In genomic region chr11:13279487-13279834, GRCh38 we compare ENCODE assay signal across 8 cellular contexts. TPM values are rescaled to one million over a fixed set of nuclear protein-coding genes. Genes with fewer than 3 reads are reported as not detected.
A peak's percentile ranks its signal among the peaks of the same experiment; 100 is the strongest.
DNase-seq lines count a peak whose midpoint lies in the region; ATAC-seq and TF ChIP-seq lines count a peak whose summit lies in the region.

No MANE protein-coding gene starts in this region.

- no peak overlapping the region for H3K27ac ChIP-seq in esophagus muscularis mucosa (replicated peaks in 1 of 4)
- no peak overlapping the region for H3K27ac ChIP-seq in psoas muscle

- TF ChIP-seq CTCF in GM06990 (IDR thresholded peaks at IDR 0.05; ENCODE audit: insufficient read depth, low read length, poor library complexity, severe bottlenecking) (no peak), WTC11 (IDR thresholded peaks at IDR 0.05) (no peak), esophagus muscularis mucosa (IDR thresholded peaks at IDR 0.05) (no peak), psoas muscle (IDR thresholded peaks at IDR 0.05) (no peak)

- ATAC-seq in WTC11, result no peak
- no peak for ATAC-seq in psoas muscle
- ATAC-seq in GM21447 (IDR thresholded peaks at IDR 0.05; ENCODE audit: unreplicated experiment), result no peak

- H3K4me1 Mint-ChIP-seq in WTC11, result peaks cover 46% of the 10 kb centered on the region

- H3K4me1 ChIP-seq in esophagus muscularis mucosa, result peaks cover 17 to 65% (median 40%) of the 10 kb centered on the region in 4 donors
- H3K4me1 ChIP-seq in psoas muscle, result peaks cover 53% of the 10 kb centered on the region

- DNase-seq in GM06990 (ENCODE audit: extremely low read depth, insufficient read length) (no peak), WTC11 (ENCODE audit: low spot score) (no peak), esophagus muscularis mucosa (ENCODE audit: extremely low spot score) (no peak), psoas muscle (no peak), NCI-H526 (lab: John Stamatoyannopoulos, UW) (no peak), NCI-H2171 (lab: John Stamatoyannopoulos, UW) (no peak), HEK293T (ENCODE audit: extremely low spot score) (no peak)

- H3K4me3 ChIP-seq in GM06990 (replicated peaks; ENCODE audit: low read depth, low read length) (peak overlapping the region; percentile 92), esophagus muscularis mucosa (peak overlapping the region; percentile 83 to 100 (median 94)), psoas muscle (peak overlapping the region; percentile 99)

- H3K27me3 Mint-ChIP-seq in WTC11 (ENCODE audit: low read depth), result peaks cover 60% of the 10 kb centered on the region

- POLR2A ChIA-PET in WTC11 (lab: Charles Lee) (interaction anchor here (0.6 kb wide), 1 partner anchor 1811 kb away, joined by 4 read pairs; no protein-coding TSS in a partner anchor), HEK293T (lab: Yijun Ruan, JAX) (interaction anchor here (0.6 to 1.4 kb wide), 2 partner anchors 59 to 184 kb away, joined by 3 read pairs; partner anchors contain the start of gene BTBD10)

- H3K36me3 ChIP-seq in GM06990 (ENCODE audit: control insufficient read depth, insufficient read depth, low read length) (no peaks in the 10 kb centered on the region), esophagus muscularis mucosa (no peaks in the 10 kb centered on the region), psoas muscle (ENCODE audit: insufficient read depth in 1 of 2, low read depth in 1 of 2) (no peaks in the 10 kb centered on the region)

- 87% methylated on average over 3 of the region's 3 CpGs for WGBS in esophagus muscularis mucosa
- WGBS in psoas muscle, 3 donors, result 64 to 78% (median 71%) methylated on average over 3 of the region's 3 CpGs

- H3K27me3 ChIP-seq in GM06990 (replicated peaks; ENCODE audit: control insufficient read depth, insufficient read depth, low read length), result no peaks in the 10 kb centered on the region
- H3K27me3 ChIP-seq in esophagus muscularis mucosa, result no peaks in the 10 kb centered on the region
- no peaks in the 10 kb centered on the region for H3K27me3 ChIP-seq in psoas muscle (ENCODE audit: insufficient read depth in 3 of 3, low read length in 2 of 3)

- no peaks in the 10 kb centered on the region for H3K9me3 Mint-ChIP-seq in WTC11

- TF ChIP-seq POLR2A in esophagus muscularis mucosa (IDR thresholded peaks at IDR 0.05; ENCODE audit: low read depth), result no peak

- TF ChIP-seq EP300 in esophagus muscularis mucosa (IDR thresholded peaks at IDR 0.05), result no peak

- H3K9me3 ChIP-seq in esophagus muscularis mucosa (no peaks in the 10 kb centered on the region), psoas muscle (no peaks in the 10 kb centered on the region)

- no peak overlapping the region for H3K27ac Mint-ChIP-seq in WTC11

- CTCF ChIA-PET in WTC11 (lab: Charles Lee) (interaction anchor here (0.6 to 1.6 kb wide), 3 partner anchors 56 to 208 kb away, joined by 3 to 10 read pairs (median 4); no protein-coding TSS in a partner anchor), HEK293T (lab: Yijun Ruan, JAX) (no interaction called here)

- intact Hi-C loops in esophagus muscularis mucosa (cut with DNase I), result loop anchor here (2.0 to 5.0 kb wide), 2 partner anchors 59 to 67 kb away; no protein-coding TSS in a partner anchor
- intact Hi-C loops in psoas muscle (cut with DNase I), result loop anchor here (5.0 kb wide), 1 partner anchor 53 kb away; no protein-coding TSS in a partner anchor

- H3K4me3 Mint-ChIP-seq in WTC11, result peak overlapping the region; percentile 71

- H3K36me3 Mint-ChIP-seq in WTC11, result no peaks in the 10 kb centered on the region

TF ChIP-seq in WTC11, 78 proteins besides CTCF, POLR2A, EP300 and RAD21 (continues in another document):
- TF ChIP-seq, protein P1, sequence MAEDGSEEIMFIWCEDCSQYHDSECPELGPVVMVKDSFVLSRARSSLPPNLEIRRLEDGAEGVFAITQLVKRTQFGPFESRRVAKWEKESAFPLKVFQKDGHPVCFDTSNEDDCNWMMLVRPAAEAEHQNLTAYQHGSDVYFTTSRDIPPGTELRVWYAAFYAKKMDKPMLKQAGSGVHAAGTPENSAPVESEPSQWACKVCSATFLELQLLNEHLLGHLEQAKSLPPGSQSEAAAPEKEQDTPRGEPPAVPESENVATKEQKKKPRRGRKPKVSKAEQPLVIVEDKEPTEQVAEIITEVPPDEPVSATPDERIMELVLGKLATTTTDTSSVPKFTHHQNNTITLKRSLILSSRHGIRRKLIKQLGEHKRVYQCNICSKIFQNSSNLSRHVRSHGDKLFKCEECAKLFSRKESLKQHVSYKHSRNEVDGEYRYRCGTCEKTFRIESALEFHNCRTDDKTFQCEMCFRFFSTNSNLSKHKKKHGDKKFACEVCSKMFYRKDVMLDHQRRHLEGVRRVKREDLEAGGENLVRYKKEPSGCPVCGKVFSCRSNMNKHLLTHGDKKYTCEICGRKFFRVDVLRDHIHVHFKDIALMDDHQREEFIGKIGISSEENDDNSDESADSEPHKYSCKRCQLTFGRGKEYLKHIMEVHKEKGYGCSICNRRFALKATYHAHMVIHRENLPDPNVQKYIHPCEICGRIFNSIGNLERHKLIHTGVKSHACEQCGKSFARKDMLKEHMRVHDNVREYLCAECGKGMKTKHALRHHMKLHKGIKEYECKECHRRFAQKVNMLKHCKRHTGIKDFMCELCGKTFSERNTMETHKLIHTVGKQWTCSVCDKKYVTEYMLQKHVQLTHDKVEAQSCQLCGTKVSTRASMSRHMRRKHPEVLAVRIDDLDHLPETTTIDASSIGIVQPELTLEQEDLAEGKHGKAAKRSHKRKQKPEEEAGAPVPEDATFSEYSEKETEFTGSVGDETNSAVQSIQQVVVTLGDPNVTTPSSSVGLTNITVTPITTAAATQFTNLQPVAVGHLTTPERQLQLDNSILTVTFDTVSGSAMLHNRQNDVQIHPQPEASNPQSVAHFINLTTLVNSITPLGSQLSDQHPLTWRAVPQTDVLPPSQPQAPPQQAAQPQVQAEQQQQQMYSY (CRISPR knock-in tag; IDR thresholded peaks at IDR 0.05), result no peak
- no peak for TF ChIP-seq HMGXB4 (CRISPR knock-in tag; IDR thresholded peaks at IDR 0.05)

TF ChIP-seq in HEK293T, 16 proteins besides CTCF, POLR2A, EP300 and RAD21:
- TF ChIP-seq BHLHE40 (IDR thresholded peaks at IDR 0.05; ENCODE audit: borderline replicate concordance) (no peak), PKNOX1 (IDR thresholded peaks at IDR 0.05) (no peak), L3MBTL2 (conservative IDR thresholded peaks at IDR 0.05) (no peak), ZNF384 (IDR thresholded peaks at IDR 0.05) (no peak), FOXA1 (IDR thresholded peaks at IDR 0.05) (no peak), ELF4 (IDR thresholded peaks at IDR 0.05) (no peak), ARNT (IDR thresholded peaks at IDR 0.05) (no peak), NFRKB (IDR thresholded peaks at IDR 0.05) (no peak), SUZ12 (IDR thresholded peaks at IDR 0.05) (no peak), HDGF (IDR thresholded peaks at IDR 0.05; ENCODE audit: borderline replicate concordance) (no peak), TARDBP (IDR thresholded peaks at IDR 0.05) (no peak), CTBP1 (IDR thresholded peaks at IDR 0.05; ENCODE audit: borderline replicate concordance) (no peak), LEF1 (IDR thresholded peaks at IDR 0.05; ENCODE audit: borderline replicate concordance) (no peak), SP1 (IDR thresholded peaks at IDR 0.05) (no peak), FOXM1 (IDR thresholded peaks at IDR 0.05; ENCODE audit: borderline replicate concordance) (no peak), FOXK2 (IDR thresholded peaks at IDR 0.05) (no peak)

RNA-seq across cellular contexts. Expression of gene BMAL1, which starts 1.9 kb away (rescaled TPM):
- total RNA-seq in WTC11 (2021) (5.1 to 8.3 TPM (median 8.1 TPM) in 3 replicates), esophagus muscularis mucosa (10 to 100 TPM; 31.1 to 36.4 (median 33.9) TPM), psoas muscle (10 to 100 TPM; 15.1 to 35.4 (median 23.4) TPM)
- polyA plus RNA-seq in psoas muscle, result 10 to 100 TPM in 2 of 3 donors, 1 to 10 TPM in 1; 7.4 to 34.6 (median 28.2) TPM
